Comparison of ENCODE assay signal across 28 cellular contexts in genomic region chr21:21295303-21295702, GRCh38.
"Had no signal": no experiment of that assay in that cellular context is flagged by ENCODE, and none has a peak within 500 bp of the region (broad histone marks: within the 10 kb centered on the region; RNA-seq: fewer than 3 reads in every experiment).

No MANE protein-coding gene starts in this region.

- H3K9me3 ChIP-seq: breast epithelium, esophagus muscularis mucosa, heart left ventricle, pancreas, prostate gland, uterus had no signal

- H3K27me3 ChIP-seq: breast epithelium, esophagus muscularis mucosa, foreskin keratinocyte, heart left ventricle, pancreas, uterus had no signal

- H3K27me3 Mint-ChIP-seq: activated CD4-positive, alpha-beta T cell treated with anti-CD3 and anti-CD28 coated beads, Interleukin-2, amount 10 ng/mL, durations not matched to agents 7 days and 5 days; activated CD8-positive, alpha-beta T cell treated with anti-CD3 and anti-CD28 coated beads for 36 hours; activated naive CD4-positive, alpha-beta T cell treated with anti-CD3 and anti-CD28 coated beads, Interleukin-2, amount 50 U/mL, for 24 hours; dendritic cell treated with granulocyte-macrophage colony-stimulating factor and Interleukin-4, amounts not matched to agents 40 ng/mL and 50 ng/mL, for 4 days; naive B cell; stimulated activated naive CD8-positive, alpha-beta T cell treated with anti-CD3 and anti-CD28 coated beads, Interleukin-15, Interleukin-2, amounts not matched to agents 100 ng/mL and 50 ng/mL, for 24 hours; type B pancreatic cell had no signal

- H3K4me3 ChIP-seq: breast epithelium, esophagus muscularis mucosa, heart left ventricle, pancreas, prostate gland, skin epidermis, uterus had no signal

- H3K4me1 ChIP-seq: breast epithelium, esophagus muscularis mucosa, foreskin keratinocyte, heart left ventricle, pancreas, prostate gland, uterus had no signal

- H3K4me1 Mint-ChIP-seq: activated CD4-positive, alpha-beta T cell treated with anti-CD3 and anti-CD28 coated beads, Interleukin-2, amount 10 ng/mL, durations not matched to agents 7 days and 5 days; activated naive CD4-positive, alpha-beta T cell treated with anti-CD3 and anti-CD28 coated beads, Interleukin-2, amount 50 U/mL, for 24 hours; mesothelial cell of epicardium; naive B cell; stimulated activated effector memory CD8-positive, alpha-beta T cell treated with anti-CD3 and anti-CD28 coated beads, Interleukin-12 subunit alpha, Interleukin-12 subunit beta, amount 100 ng/mL, for 72 hours had no signal

- H3K27ac Mint-ChIP-seq: activated CD4-positive, alpha-beta T cell treated with anti-CD3 and anti-CD28 coated beads, Interleukin-2, amount 10 ng/mL, durations not matched to agents 7 days and 5 days; activated CD8-positive, alpha-beta T cell treated with anti-CD3 and anti-CD28 coated beads for 36 hours; activated naive CD4-positive, alpha-beta T cell treated with anti-CD3 and anti-CD28 coated beads, Interleukin-2, amount 50 U/mL, for 24 hours; activated T-helper 2 cell treated with anti-CD3 and anti-CD28 coated beads, Interferon-gamma antibody, Interleukin-2, Interleukin-4, amounts not matched to agents 10 μg/mL and 5 μg/mL and 100 μg/mL, durations not matched to agents 14 hours and 24 hours and 36 hours; dendritic cell treated with granulocyte-macrophage colony-stimulating factor and Interleukin-4, amounts not matched to agents 40 ng/mL and 50 ng/mL, for 4 days; mesothelial cell of epicardium; stimulated activated effector memory CD8-positive, alpha-beta T cell treated with anti-CD3 and anti-CD28 coated beads, Interleukin-12 subunit alpha, Interleukin-12 subunit beta, amount 100 ng/mL, for 72 hours; stimulated activated naive CD8-positive, alpha-beta T cell treated with anti-CD3 and anti-CD28 coated beads, Interleukin-15, Interleukin-2, amounts not matched to agents 100 ng/mL and 50 ng/mL, for 24 hours; type B pancreatic cell had no signal

- H3K36me3 Mint-ChIP-seq: activated naive CD4-positive, alpha-beta T cell treated with anti-CD3 and anti-CD28 coated beads, Interleukin-2, amount 50 U/mL, for 24 hours; naive B cell; stimulated activated effector memory CD8-positive, alpha-beta T cell treated with anti-CD3 and anti-CD28 coated beads, Interleukin-12 subunit alpha, Interleukin-12 subunit beta, amount 100 ng/mL, for 72 hours; type B pancreatic cell had no signal

- H3K9me3 Mint-ChIP-seq: activated CD4-positive, alpha-beta T cell treated with anti-CD3 and anti-CD28 coated beads, Interleukin-2, amount 10 ng/mL, durations not matched to agents 7 days and 5 days; activated CD8-positive, alpha-beta T cell treated with anti-CD3 and anti-CD28 coated beads for 36 hours; mesothelial cell of epicardium; type B pancreatic cell had no signal

- H3K27ac ChIP-seq: breast epithelium, esophagus muscularis mucosa, foreskin keratinocyte, heart left ventricle, pancreas, prostate gland, skin epidermis, uterus had no signal

- H3K4me3 Mint-ChIP-seq: activated CD4-positive, alpha-beta T cell treated with anti-CD3 and anti-CD28 coated beads, Interleukin-2, amount 10 ng/mL, durations not matched to agents 7 days and 5 days; activated CD8-positive, alpha-beta T cell treated with anti-CD3 and anti-CD28 coated beads for 36 hours; activated naive CD4-positive, alpha-beta T cell treated with anti-CD3 and anti-CD28 coated beads, Interleukin-2, amount 50 U/mL, for 24 hours; dendritic cell treated with granulocyte-macrophage colony-stimulating factor and Interleukin-4, amounts not matched to agents 40 ng/mL and 50 ng/mL, for 4 days; mesothelial cell of epicardium; naive B cell; stimulated activated effector memory CD8-positive, alpha-beta T cell treated with anti-CD3 and anti-CD28 coated beads, Interleukin-12 subunit alpha, Interleukin-12 subunit beta, amount 100 ng/mL, for 72 hours; stimulated activated naive CD8-positive, alpha-beta T cell treated with anti-CD3 and anti-CD28 coated beads, Interleukin-15, Interleukin-2, amounts not matched to agents 100 ng/mL and 50 ng/mL, for 24 hours; type B pancreatic cell had no signal

- ATAC-seq: activated CD8-positive, alpha-beta T cell treated with anti-CD3 and anti-CD28 coated beads for 36 hours; foreskin keratinocyte; heart left ventricle; pancreas; sciatic nerve; stimulated activated effector memory CD8-positive, alpha-beta T cell treated with anti-CD3 and anti-CD28 coated beads, Interleukin-12 subunit alpha, Interleukin-12 subunit beta, amount 100 ng/mL, for 72 hours had no signal

- H3K36me3 ChIP-seq: breast epithelium, esophagus muscularis mucosa, heart left ventricle, pancreas, prostate gland, uterus had no signal

- DNase-seq: activated CD4-positive, alpha-beta T cell treated with anti-CD3 and anti-CD28 coated beads for 1 hour; activated CD4-positive, alpha-beta T cell treated with anti-CD3 and anti-CD28 coated beads, Interleukin-2, amount 10 ng/mL, durations not matched to agents 7 days and 5 days; activated CD8-positive, alpha-beta T cell treated with anti-CD3 and anti-CD28 coated beads for 36 hours; activated T-cell treated with anti-CD3 and anti-CD28 coated beads, Interleukin-2, amount 50 U/mL, for 48 hours; central memory CD4-positive, alpha-beta T cell; foreskin keratinocyte; heart left ventricle; hypothalamus; naive B cell; nucleus accumbens; pancreas; retina; stimulated activated CD4-positive, alpha-beta T cell treated with anti-CD3 and anti-CD28 coated beads, Interleukin-12 subunit alpha, Interleukin-12 subunit beta, amount 100 ng/mL, for 4 hours; stimulated activated CD4-positive, alpha-beta T cell treated with anti-CD3 and anti-CD28 coated beads, Interleukin-4, amount 100 ng/mL, for 1 hour; T1000; uterus had no signal
